ENCODE assay signal across 22 cellular contexts in the genomic region with DNA sequence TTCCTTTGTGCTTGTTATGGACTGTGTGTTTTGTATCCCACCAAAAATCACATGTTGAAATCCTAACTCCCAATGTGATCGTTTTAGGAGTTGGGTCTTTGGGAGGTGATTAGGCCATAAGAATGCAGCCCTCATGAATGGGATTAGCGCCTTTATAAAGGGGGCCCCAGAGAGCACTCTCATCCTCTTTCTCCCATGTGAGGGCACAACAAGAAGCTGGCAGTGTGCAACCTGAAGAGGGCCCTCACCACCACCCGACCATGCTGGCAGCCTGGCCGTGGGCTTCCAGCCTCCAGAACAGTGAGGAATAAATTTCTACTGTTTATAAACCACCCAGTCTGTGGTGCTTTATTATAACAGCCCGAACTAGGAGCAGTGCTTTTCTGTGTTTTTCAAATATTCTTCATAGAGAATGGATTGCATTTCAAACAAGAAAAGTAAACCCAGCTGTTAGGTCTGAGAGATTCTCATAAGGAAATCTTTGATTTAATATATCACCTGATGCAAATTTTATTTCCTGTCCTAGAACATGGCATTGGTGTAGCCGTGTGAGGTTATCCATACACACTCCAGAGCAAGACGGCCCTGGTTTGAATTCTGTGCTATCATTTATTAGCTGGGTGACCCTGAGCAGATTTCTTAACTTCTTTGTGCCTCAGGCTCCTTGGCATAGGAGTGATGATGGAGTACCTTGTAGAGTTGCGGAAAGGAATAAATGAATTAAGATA. TPM values are rescaled to one million over a fixed set of nuclear protein-coding genes. Genes with fewer than 3 reads are reported as not detected.
A peak's percentile ranks its signal among the peaks of the same experiment; 100 is the strongest.
DNase-seq lines count a peak whose midpoint lies in the region; ATAC-seq and TF ChIP-seq lines count a peak whose summit lies in the region.
"Had no signal": no experiment of that assay in that cellular context is flagged by ENCODE, and none has a peak within 500 bp of the region (broad histone marks: within the 10 kb centered on the region; RNA-seq: fewer than 3 reads in every experiment).

No MANE protein-coding gene starts in this region.

- no peak overlapping the region for H3K18ac ChIP-seq in mesendoderm (ENCODE audit: low read length)

- H2BK15ac ChIP-seq in mesendoderm (replicated peaks; ENCODE audit: low read depth), result no peak overlapping the region

- no peak for TF ChIP-seq CTCF in osteoblast (IDR thresholded peaks at IDR 0.05; ENCODE audit: extremely low read depth, low read depth, low read length)

- H3K9ac ChIP-seq in mesendoderm (ENCODE audit: low read length), result no peak overlapping the region

- peak overlapping the region; percentile 77 for H3K27ac ChIP-seq in caudate nucleus (ENCODE audit: low read depth, low read length)
- no peak overlapping the region for H3K27ac ChIP-seq in mesendoderm (ENCODE audit: low read depth, low read length)
- no peak overlapping the region for H3K27ac ChIP-seq in osteoblast (ENCODE audit: low read depth, low read length)
- H3K27ac ChIP-seq: ascending aorta had no signal

- H3K79me2 ChIP-seq in mesendoderm (ENCODE audit: control insufficient read depth, insufficient read depth, low read length), result no peaks in the 10 kb centered on the region
- H3K79me2 ChIP-seq in osteoblast (ENCODE audit: insufficient read depth, low read length), result no peaks in the 10 kb centered on the region

- H2AFZ ChIP-seq in osteoblast (ENCODE audit: low read length), result no peak overlapping the region

- H3K4me3 ChIP-seq in mesendoderm (ENCODE audit: low read length) (no peak overlapping the region), osteoblast (ENCODE audit: insufficient read depth, low read length) (no peak overlapping the region)
- H3K4me3 ChIP-seq: ascending aorta had no signal

- H2BK5ac ChIP-seq in mesendoderm (ENCODE audit: low read length), result no peak overlapping the region

- no peak overlapping the region for H2AK5ac ChIP-seq in mesendoderm (ENCODE audit: low read length)

- no peaks in the 10 kb centered on the region for H3K9me3 ChIP-seq in osteoblast (ENCODE audit: low read depth, low read length)
- H3K9me3 ChIP-seq: ascending aorta had no signal

- H3K36me3 ChIP-seq in mesendoderm (ENCODE audit: control insufficient read depth, insufficient read depth, low read length) (no peaks in the 10 kb centered on the region), osteoblast (ENCODE audit: insufficient read depth, low read length) (no peaks in the 10 kb centered on the region)
- H3K36me3 ChIP-seq: ascending aorta had no signal

- H4K8ac ChIP-seq in mesendoderm (ENCODE audit: low read depth, low read length), result no peak overlapping the region

- no peak overlapping the region for H3K4ac ChIP-seq in mesendoderm (ENCODE audit: low read depth, low read length)

- H3K4me2 ChIP-seq in mesendoderm (ENCODE audit: low read length), result no peak overlapping the region
- no peak overlapping the region for H3K4me2 ChIP-seq in osteoblast (ENCODE audit: insufficient read depth, low read length)

- H4K20me1 ChIP-seq in osteoblast (ENCODE audit: insufficient read depth, low read length), result no peaks in the 10 kb centered on the region

- DNase-seq in DMS53 (lab: John Stamatoyannopoulos, UW), result peak; percentile 28
- DNase-seq in DMS53 treated with DMSO at 0.1 percent for 48 hours (lab: John Stamatoyannopoulos, UW; ENCODE audit: unreplicated experiment), result no peak
- peak; percentile 33 for DNase-seq in NCI-H1694 (lab: John Stamatoyannopoulos, UW)
- DNase-seq in caudate nucleus (lab: John Stamatoyannopoulos, UW), result no peak
- peak; percentile 49 for DNase-seq in mesendoderm
- no peak for DNase-seq in osteoblast (ENCODE audit: insufficient read length, low spot score, missing footprints)
- DNase-seq: activated CD4-positive, alpha-beta T cell treated with anti-CD3 and anti-CD28 coated beads for 36 hours; AML-193; CD8-positive, alpha-beta T cell; erythroblast; foreskin melanocyte; KG1; naive B cell; NCI-H187 treated with DMSO at 0.1 percent for 48 hours; NCI-H446; right cardiac atrium; stimulated activated CD4-positive, alpha-beta T cell treated with anti-CD3 and anti-CD28 coated beads, Interleukin-15, amount 100 ng/mL, for 24 hours; T-cell had no signal

- H4K5ac ChIP-seq in mesendoderm (ENCODE audit: low read length), result no peak overlapping the region

- H3K56ac ChIP-seq in mesendoderm (ENCODE audit: low read length), result no peak overlapping the region

- H3K23ac ChIP-seq in mesendoderm (ENCODE audit: low read length), result no peak overlapping the region

- WGBS in mesendoderm (ENCODE audit: extremely low coverage, insufficient coverage, low lambda C conversion rate), result no CpG with 5 or more reads among the region's 8 CpGs

- H3K79me1 ChIP-seq in mesendoderm (ENCODE audit: low read length), result no peaks in the 10 kb centered on the region

- no peak for ATAC-seq in GM21576 (IDR thresholded peaks at IDR 0.05; ENCODE audit: unreplicated experiment)
- ATAC-seq in GM19351 (IDR thresholded peaks at IDR 0.05; ENCODE audit: unreplicated experiment), result no peak
- ATAC-seq: activated CD4-positive, alpha-beta T cell treated with anti-CD3 and anti-CD28 coated beads for 36 hours; CD8-positive, alpha-beta T cell; right cardiac atrium; T-cell had no signal

- H3K27me3 ChIP-seq in mesendoderm (ENCODE audit: insufficient read depth, low read length, poor library complexity), result no peaks in the 10 kb centered on the region
- no peaks in the 10 kb centered on the region for H3K27me3 ChIP-seq in osteoblast (ENCODE audit: insufficient read depth, low read length)
- H3K27me3 ChIP-seq: ascending aorta had no signal

- H2BK120ac ChIP-seq in mesendoderm (ENCODE audit: low read depth, low read length), result no peak overlapping the region

- H3K4me1 ChIP-seq in mesendoderm (ENCODE audit: control insufficient read depth, low read depth, low read length) (no peaks in the 10 kb centered on the region), osteoblast (ENCODE audit: insufficient read depth, low read length) (no peaks in the 10 kb centered on the region)
- H3K4me1 ChIP-seq: ascending aorta had no signal

RNA-seq across cellular contexts. Expression of a gene that starts 27.8 kb away (rescaled TPM):
- 13.5 TPM for polyA plus RNA-seq in mesendoderm (2013, experiment 1 of 2)
- 14.3 TPM for polyA plus RNA-seq in mesendoderm (2013, experiment 2 of 2)
- 2.9 and 3.5 TPM in 2 replicates for total RNA-seq in osteoblast
- total RNA-seq: activated CD4-positive, alpha-beta T cell treated with anti-CD3 and anti-CD28 coated beads for 36 hours; activated CD8-positive, alpha-beta memory T cell treated with anti-CD3 and anti-CD28 coated beads for 36 hours; CD8-positive, alpha-beta T cell had no signal

Comparison
In these comparisons a context has a peak if more than half of its experiments do, and no peak if none do; other contexts are left out.
1. DNase-seq: peak in DMS53 (single experiment), NCI-H1694 (single experiment) and mesendoderm (single experiment); none in DMS53 treated with DMSO at 0.1 percent for 48 hours (single experiment), caudate nucleus (0 of 61) and osteoblast (single experiment).